ENCODE assay signal across 6 cellular contexts in genomic region chr1:155893389-155894142, GRCh38. TPM values are rescaled to one million over a fixed set of nuclear protein-coding genes. Genes with fewer than 3 reads are reported as not detected.
DNase-seq lines count a peak whose midpoint lies in the region; ATAC-seq, FAIRE-seq and TF ChIP-seq lines count a peak whose summit lies in the region.

No MANE protein-coding gene starts in this region.

- peak overlapping the region; percentile 70 for H3K27ac ChIP-seq in A673 (ENCODE audit: low read depth, low read length, poor library complexity, severe bottlenecking)
- H3K27ac ChIP-seq in foreskin keratinocyte, result peak overlapping the region; percentile 43
- H3K27ac ChIP-seq in transverse colon, result peak overlapping the region; percentile 45 to 63 (median 60)

- intact Hi-C loops in A673 (cut with micrococcal nuclease; ENCODE audit: unreplicated experiment) (no loop called here), transverse colon (cut with DNase I; ENCODE audit: low total_unique reads) (no loop called here)

- in situ Hi-C loops in transverse colon (cut with MboI; ENCODE audit: low pct_ligation_motif_present in 1 of 4, low pct_unique_long_range_greater_than_20kb in 1 of 4, low sequenced_read_pairs in 3 of 4), result no loop called here

- DNase-seq in A673 (ENCODE audit: low spot score), result peak; percentile 89
- DNase-seq in RCC 7860 (ENCODE audit: low spot score), result peak; percentile 83
- DNase-seq in foreskin keratinocyte, result peak; percentile 69 to 86
- no peak for DNase-seq in transverse colon
- DNase-seq in NCI-H524 (lab: John Stamatoyannopoulos, UW), result no peak
- DNase-seq in NCI-H69 (lab: John Stamatoyannopoulos, UW), result no peak

- no peak for TF ChIP-seq POLR2A in transverse colon (IDR thresholded peaks at IDR 0.05)

- TF ChIP-seq EP300 in transverse colon (IDR thresholded peaks at IDR 0.05; ENCODE audit: low read depth), result no peak

- 50 to 60% methylated on average over 9 to 10 of the region's 10 CpGs for WGBS in transverse colon (ENCODE audit: low coverage in 1 of 2), 2 donors

- POLR2A ChIA-PET in A673 (lab: Charles Lee; ENCODE audit: low non-redundant PET), result interaction anchor here (0.6 kb wide), 1 partner anchor 63 kb away, joined by 3 read pairs; no protein-coding TSS in a partner anchor

- H3K27me3 ChIP-seq in A673 (replicated peaks; ENCODE audit: insufficient read depth, low read depth, low read length, poor library complexity) (no peaks in the 10 kb centered on the region), foreskin keratinocyte (no peaks in the 10 kb centered on the region), transverse colon (no peaks in the 10 kb centered on the region)

- CTCF ChIA-PET in A673 (lab: Charles Lee), result interaction anchor here (1.2 kb wide), 1 partner anchor 173 kb away, joined by 4 read pairs; no protein-coding TSS in a partner anchor

- H3K9me3 ChIP-seq in A673 (ENCODE audit: low read depth, low read length, poor library complexity, severe bottlenecking) (no peaks in the 10 kb centered on the region), transverse colon (no peaks in the 10 kb centered on the region)

- H3K4me1 ChIP-seq in A673 (ENCODE audit: insufficient read depth, low read length, poor library complexity, severe bottlenecking) (peaks cover 18% of the 10 kb centered on the region), foreskin keratinocyte (peaks cover 19% of the 10 kb centered on the region), transverse colon (peaks cover 0 to 16% (median 10%) of the 10 kb centered on the region in 4 donors)

- H3K36me3 ChIP-seq in A673 (ENCODE audit: insufficient read depth, low read length, poor library complexity, severe bottlenecking) (peaks cover 7% of the 10 kb centered on the region), transverse colon (peaks cover 0 to 1% (median 0%) of the 10 kb centered on the region in 4 donors)

- peak; percentile 64 for ATAC-seq in foreskin keratinocyte

- peak; percentile 86 for FAIRE-seq in RCC 7860 (lab: Jason Lieb, UNC)

- BruUV-seq in A673 (replicated peaks; lab: Mats Ljungman, UMichigan), result TSS peak; percentile 91

- no peak for TF ChIP-seq CTCF in A673 (conservative IDR thresholded peaks at IDR 0.05; ENCODE audit: low read depth, low read length)
- no peak for TF ChIP-seq CTCF in foreskin keratinocyte (conservative IDR thresholded peaks at IDR 0.05)
- TF ChIP-seq CTCF in transverse colon (IDR thresholded peaks at IDR 0.05), result no peak

- H3K4me3 ChIP-seq in A673 (ENCODE audit: low read depth, low read length, poor library complexity, severe bottlenecking) (no peak overlapping the region), transverse colon (no peak overlapping the region)

RNA-seq across cellular contexts. Expression of gene RIT1, which starts 17.6 kb away (rescaled TPM):
- total RNA-seq in A673 (2021) (27.5 and 29.6 TPM in 2 replicates), foreskin keratinocyte (17.7 and 21.9 TPM in 2 replicates), transverse colon (10 to 100 TPM in 3 of 4 donors, 1 to 10 TPM in 1; 6.4 to 23.7 (median 17.0) TPM)
- polyA plus RNA-seq in foreskin keratinocyte, result 13.7 and 14.1 TPM in 2 replicates

RNA-seq across cellular contexts. Expression of gene SYT11, which starts 34.2 kb away (rescaled TPM):
- total RNA-seq in A673 (2021), result 10.2 and 10.6 TPM in 2 replicates
- total RNA-seq in foreskin keratinocyte, result 0.54 and 0.60 TPM in 2 replicates
- 0.25 and 0.29 TPM in 2 replicates for polyA plus RNA-seq in foreskin keratinocyte
- 1 to 10 TPM; 2.2 to 5.9 (median 3.6) TPM for total RNA-seq in transverse colon

RNA-seq across cellular contexts. Expression of gene GON4L, which starts 36.6 kb away (rescaled TPM):
- total RNA-seq in A673 (2021) (55.7 and 59.9 TPM in 2 replicates), foreskin keratinocyte (19.6 and 20.2 TPM in 2 replicates), transverse colon (10 to 100 TPM; 36.3 to 75.6 (median 45.6) TPM)
- 8.6 and 8.7 TPM in 2 replicates for polyA plus RNA-seq in foreskin keratinocyte

RNA-seq across cellular contexts. Expression of gene KHDC4, which starts 40.6 kb away (rescaled TPM):
- total RNA-seq in A673 (2021) (92.7 and 93.3 TPM in 2 replicates), foreskin keratinocyte (22.7 and 27.9 TPM in 2 replicates), transverse colon (100 to 1,000 TPM in 2 of 4 donors, 10 to 100 TPM in 2; 76.2 to 158 (median 98.7) TPM)
- polyA plus RNA-seq in foreskin keratinocyte, result 9.0 and 12.1 TPM in 2 replicates

RNA-seq across cellular contexts. Expression of gene RXFP4, which starts 47.9 kb away (rescaled TPM):
- total RNA-seq in A673 (2021) (not detected in 2 replicates), foreskin keratinocyte (not detected in 2 replicates), transverse colon (10 to 100 TPM in 1 of 4 donors, 1 to 10 TPM in 2, under 1 TPM in 1; 0.80 to 11.6 (median 2.5) TPM)
- polyA plus RNA-seq in foreskin keratinocyte, result not detected in 2 replicates

Comparison
In these comparisons a context has a peak if more than half of its experiments do, and no peak if none do; other contexts are left out.
1. DNase-seq: peak in A673 (single experiment), RCC 7860 (single experiment) and foreskin keratinocyte (2 of 2); none in transverse colon (single experiment), NCI-H524 (0 of 2) and NCI-H69 (single experiment).
2. Peak in every context shown above with its lines, with median percentiles within 50 percentile points of each other: H3K27ac ChIP-seq.